In the genomic region with DNA sequence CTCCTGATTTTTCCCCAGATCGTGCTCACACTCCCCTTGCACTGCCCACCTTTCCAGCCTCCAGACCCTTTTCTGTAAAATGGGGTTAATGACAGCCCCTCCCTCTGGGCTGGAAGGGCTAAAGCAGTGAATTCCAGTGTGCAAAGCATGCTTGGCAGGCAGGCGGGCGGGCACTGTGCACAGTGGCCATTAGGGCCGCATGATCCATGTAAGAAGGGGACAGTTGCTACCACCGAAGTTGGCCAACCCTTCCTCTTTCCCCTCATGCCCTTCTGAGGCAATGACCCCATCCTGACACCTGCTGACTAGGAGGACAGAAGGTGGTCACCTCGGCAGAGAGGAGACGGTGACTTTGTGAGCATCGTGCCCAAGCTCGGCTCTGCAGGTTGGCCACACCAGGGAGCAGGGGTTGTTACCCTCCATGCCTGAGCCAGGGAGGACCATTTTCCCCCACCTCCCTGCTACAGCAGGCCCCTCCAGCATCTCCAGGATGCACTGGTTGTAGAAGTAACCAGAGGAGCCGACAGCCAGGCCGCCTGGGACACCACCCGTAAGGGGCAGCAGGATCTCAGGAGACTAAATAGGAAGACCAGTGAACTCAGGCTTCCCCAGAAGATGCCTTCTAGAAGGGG, we compare ENCODE assay signal across 14 cellular contexts.
A peak's percentile ranks its signal among the peaks of the same experiment; 100 is the strongest.
DNase-seq lines count a peak whose midpoint lies in the region; ATAC-seq and TF ChIP-seq lines count a peak whose summit lies in the region.
"Had no signal": no experiment of that assay in that cellular context is flagged by ENCODE, and none has a peak within 500 bp of the region (broad histone marks: within the 10 kb centered on the region; RNA-seq: fewer than 3 reads in every experiment).

No MANE protein-coding gene starts in this region.

- H3K4me1 ChIP-seq in BLaER1: peaks cover 53% of the 10 kb centered on the region
- H3K4me1 ChIP-seq in endodermal cell (ENCODE audit: control insufficient read depth, insufficient read depth, low read length): no peaks in the 10 kb centered on the region
- peaks cover 33% of the 10 kb centered on the region for H3K4me1 ChIP-seq in psoas muscle
- H3K4me1 ChIP-seq in uterus: no peaks in the 10 kb centered on the region

- TF ChIP-seq CTCF in endodermal cell (conservative IDR thresholded peaks at IDR 0.05) (no peak), psoas muscle (IDR thresholded peaks at IDR 0.05) (no peak), uterus (IDR thresholded peaks at IDR 0.05) (no peak)

- no peaks in the 10 kb centered on the region for H4K20me1 ChIP-seq in BLaER1

- intact Hi-C loops in psoas muscle (cut with DNase I): loop anchor here in 1 of 2 donors (10.0 kb wide), 1 partner anchor 65 kb away; no protein-coding TSS in a partner anchor
- intact Hi-C loops in uterus (cut with DNase I; ENCODE audit: low total_unique reads): no loop called here

- peak; percentile 44 for DNase-seq in activated effector memory CD4-positive, alpha-beta T cell treated with anti-CD3 and anti-CD28 coated beads, Interleukin-2, amount 50 U/mL, for 16 hours
- no peak for DNase-seq in activated effector memory CD4-positive, alpha-beta T cell treated with Interleukin-2 at 50 U/mL for 16 hours
- peak; percentile 25 for DNase-seq in endodermal cell
- DNase-seq in psoas muscle: no peak
- DNase-seq in globus pallidus (ENCODE audit: low spot score): no peak
- DNase-seq in UCSD-AML1 (lab: John Stamatoyannopoulos, UW; ENCODE audit: unreplicated experiment): no peak
- DNase-seq in uterus: no peak
- DNase-seq: CD4-positive, CD25-positive, alpha-beta regulatory T cell; DMS53; GF-D8; GOT3; H9 had no signal

- H3K27ac ChIP-seq in BLaER1 (no peak overlapping the region), endodermal cell (ENCODE audit: low read depth, low read length) (no peak overlapping the region), psoas muscle (peak overlapping the region; percentile 91), uterus (no peak overlapping the region)
- H3K27ac ChIP-seq: 22Rv1 had no signal

- H3K4me3 Mint-ChIP-seq in endodermal cell: no peak overlapping the region
- H3K4me3 Mint-ChIP-seq: H9 had no signal

- no peaks in the 10 kb centered on the region for H3K27me3 Mint-ChIP-seq in endodermal cell (ENCODE audit: insufficient read depth)
- H3K27me3 Mint-ChIP-seq: CD4-positive, CD25-positive, alpha-beta regulatory T cell had no signal

- H3K9ac ChIP-seq in BLaER1: no peak overlapping the region
- no peak overlapping the region for H3K9ac ChIP-seq in endodermal cell (ENCODE audit: extremely low read depth, low read length, poor library complexity, severe bottlenecking)

- no peaks in the 10 kb centered on the region for H3K9me3 Mint-ChIP-seq in endodermal cell
- H3K9me3 Mint-ChIP-seq: CD4-positive, CD25-positive, alpha-beta regulatory T cell; H9 had no signal

- no peak for ATAC-seq in psoas muscle

- TF ChIP-seq POLR2A in uterus (IDR thresholded peaks at IDR 0.05): no peak

- H3K27ac Mint-ChIP-seq in endodermal cell: no peak overlapping the region
- H3K27ac Mint-ChIP-seq: CD4-positive, CD25-positive, alpha-beta regulatory T cell; H9 had no signal

- H3K36me3 ChIP-seq in BLaER1: no peaks in the 10 kb centered on the region
- no peaks in the 10 kb centered on the region for H3K36me3 ChIP-seq in endodermal cell (ENCODE audit: control insufficient read depth, insufficient read depth, low read length)
- no peaks in the 10 kb centered on the region for H3K36me3 ChIP-seq in psoas muscle (ENCODE audit: insufficient read depth in 1 of 2, low read depth in 1 of 2)
- no peaks in the 10 kb centered on the region for H3K36me3 ChIP-seq in uterus

- peak overlapping the region; percentile 48 for H3K4me2 ChIP-seq in BLaER1

- 91 to 95% methylated on average over 7 to 12 of the region's 12 CpGs for WGBS in endodermal cell (ENCODE audit: insufficient coverage in 1 of 2, insufficient read length in 1 of 2), 2 experiments
- WGBS in psoas muscle, 3 donors: 82 to 85% (median 85%) methylated on average over 12 of the region's 12 CpGs

- peaks cover 12% of the 10 kb centered on the region for H3K4me1 Mint-ChIP-seq in endodermal cell

- H3K9me3 ChIP-seq in BLaER1: no peaks in the 10 kb centered on the region
- no peaks in the 10 kb centered on the region for H3K9me3 ChIP-seq in endodermal cell (ENCODE audit: control insufficient read depth, low read length)
- no peaks in the 10 kb centered on the region for H3K9me3 ChIP-seq in psoas muscle
- H3K9me3 ChIP-seq in uterus: no peaks in the 10 kb centered on the region

- H3K27me3 ChIP-seq in BLaER1: no peaks in the 10 kb centered on the region
- no peaks in the 10 kb centered on the region for H3K27me3 ChIP-seq in endodermal cell (ENCODE audit: control insufficient read depth, insufficient read depth, low read length, poor library complexity, severe bottlenecking)
- no peaks in the 10 kb centered on the region for H3K27me3 ChIP-seq in psoas muscle (ENCODE audit: insufficient read depth in 3 of 3, low read length in 2 of 3)
- no peaks in the 10 kb centered on the region for H3K27me3 ChIP-seq in uterus

- H3K36me3 Mint-ChIP-seq in endodermal cell (ENCODE audit: low read depth): no peaks in the 10 kb centered on the region
- H3K36me3 Mint-ChIP-seq: CD4-positive, CD25-positive, alpha-beta regulatory T cell had no signal

- no peak overlapping the region for H3K4me3 ChIP-seq in BLaER1
- H3K4me3 ChIP-seq in endodermal cell (ENCODE audit: low read length): no peak overlapping the region
- H3K4me3 ChIP-seq in psoas muscle: no peak overlapping the region
- H3K4me3 ChIP-seq in uterus: no peak overlapping the region

Comparison
In these comparisons a context has a peak if more than half of its experiments do, and no peak if none do; other contexts are left out.
1. DNase-seq: peak in activated effector memory CD4-positive, alpha-beta T cell treated with anti-CD3 and anti-CD28 coated beads, Interleukin-2, amount 50 U/mL, for 16 hours (single experiment) and endodermal cell (single experiment); none in activated effector memory CD4-positive, alpha-beta T cell treated with Interleukin-2 at 50 U/mL for 16 hours (single experiment), psoas muscle (0 of 2), globus pallidus (single experiment), UCSD-AML1 (single experiment) and uterus (0 of 2).